14 cellular contexts compared by ENCODE assay signal in genomic region chr11:68076371-68077042, GRCh38. TPM values are rescaled to one million over a fixed set of nuclear protein-coding genes. Genes with fewer than 3 reads are reported as not detected.
A peak's percentile ranks its signal among the peaks of the same experiment; 100 is the strongest.
DNase-seq lines count a peak whose midpoint lies in the region; ATAC-seq and TF ChIP-seq lines count a peak whose summit lies in the region.
"Had no signal": no experiment of that assay in that cellular context is flagged by ENCODE, and none has a peak within 500 bp of the region (broad histone marks: within the 10 kb centered on the region; RNA-seq: fewer than 3 reads in every experiment).

No MANE protein-coding gene starts in this region.

- TF ChIP-seq CTCF in GM12874 (IDR thresholded peaks at IDR 0.05; ENCODE audit: insufficient read depth, low read depth, low read length) (peak; percentile 29; the same call in 1 of the 2 replicates), OCI-LY7 (conservative IDR thresholded peaks at IDR 0.05; ENCODE audit: low read length) (peak; percentile 64), fibroblast of the aortic adventitia (IDR thresholded peaks at IDR 0.05; ENCODE audit: insufficient read depth, low read length) (peak; percentile 11), osteocyte (IDR thresholded peaks at IDR 0.05) (no peak), MCF 10A (IDR thresholded peaks at IDR 0.05; ENCODE audit: unreplicated experiment) (no peak)

- POLR2A ChIA-PET in OCI-LY7 (lab: Charles Lee), result interaction anchor here (1.2 kb wide), 1 partner anchor 26 kb away, joined by 4 read pairs; no protein-coding TSS in a partner anchor
- POLR2A ChIA-PET in MCF 10A (lab: Yijun Ruan, JAX), result no interaction called here

- H2AFZ ChIP-seq in OCI-LY7 (ENCODE audit: low read length), result no peak overlapping the region

- H3K4me1 Mint-ChIP-seq in osteocyte (ENCODE audit: unreplicated experiment) (no peaks in the 10 kb centered on the region), MCF 10A (ENCODE audit: insufficient read depth, unreplicated experiment) (peaks cover 1% of the 10 kb centered on the region)
- no peaks in the 10 kb centered on the region for H3K4me1 Mint-ChIP-seq in activated T-cell treated with anti-CD3 and anti-CD28 coated beads, Interleukin-2, amount 50 U/mL, for 72 hours (ENCODE audit: low read depth)
- H3K4me1 Mint-ChIP-seq: activated CD4-positive, alpha-beta T cell treated with anti-CD3 and anti-CD28 coated beads, Interleukin-2, amount 10 ng/mL, durations not matched to agents 7 days and 5 days; brain had no signal

- CTCF ChIA-PET in OCI-LY7 (lab: Charles Lee; ENCODE audit: unreplicated experiment) (no interaction called here), MCF 10A (lab: Yijun Ruan, JAX) (no interaction called here)

- H3K27me3 Mint-ChIP-seq in osteocyte (ENCODE audit: unreplicated experiment), result no peaks in the 10 kb centered on the region
- H3K27me3 Mint-ChIP-seq in MCF 10A (ENCODE audit: insufficient read depth, unreplicated experiment), result no peaks in the 10 kb centered on the region
- H3K27me3 Mint-ChIP-seq in activated T-cell treated with anti-CD3 and anti-CD28 coated beads, Interleukin-2, amount 50 U/mL, for 72 hours (ENCODE audit: low read depth), result no peaks in the 10 kb centered on the region
- H3K27me3 Mint-ChIP-seq: activated CD4-positive, alpha-beta T cell treated with anti-CD3 and anti-CD28 coated beads, Interleukin-2, amount 10 ng/mL, durations not matched to agents 7 days and 5 days; brain; IgD-negative memory B cell had no signal

- H3K36me3 ChIP-seq in OCI-LY7 (ENCODE audit: insufficient read depth, low read length), result peaks cover 35% of the 10 kb centered on the region

- H3K27ac Mint-ChIP-seq in osteocyte (ENCODE audit: unreplicated experiment) (no peak overlapping the region), MCF 10A (ENCODE audit: low read depth, unreplicated experiment) (no peak overlapping the region)
- H3K27ac Mint-ChIP-seq in activated T-cell treated with anti-CD3 and anti-CD28 coated beads, Interleukin-2, amount 50 U/mL, for 72 hours, result no peak overlapping the region
- H3K27ac Mint-ChIP-seq: activated CD4-positive, alpha-beta T cell treated with anti-CD3 and anti-CD28 coated beads, Interleukin-2, amount 10 ng/mL, durations not matched to agents 7 days and 5 days; brain had no signal

- H3K4me2 ChIP-seq in OCI-LY7 (ENCODE audit: low read length), result no peak overlapping the region

- BruUV-seq in OCI-LY7 (replicated peaks; lab: Mats Ljungman, UMichigan) (no TSS peak), MCF 10A (replicated peaks; lab: Mats Ljungman, UMichigan) (no TSS peak)

- H4K20me1 ChIP-seq in OCI-LY7 (ENCODE audit: insufficient read depth, low read length), result no peaks in the 10 kb centered on the region

- intact Hi-C loops in OCI-LY7 (cut with micrococcal nuclease; ENCODE audit: unreplicated experiment), result loop anchor here (5.0 kb wide), 1 partner anchor 131 kb away; no protein-coding TSS in a partner anchor
- intact Hi-C loops in MCF 10A (cut with micrococcal nuclease), result no loop called here

- no peaks in the 10 kb centered on the region for H3K79me2 ChIP-seq in OCI-LY7 (ENCODE audit: insufficient read depth, low read depth, low read length)

- peak; percentile 20 for DNase-seq in OCI-LY7 (ENCODE audit: low spot score)
- DNase-seq in fibroblast of the aortic adventitia (ENCODE audit: low read depth), result no peak
- DNase-seq in osteocyte (ENCODE audit: extremely low spot score, unreplicated experiment), result peak; percentile 34
- no peak for DNase-seq in MCF 10A (ENCODE audit: unreplicated experiment)
- DNase-seq in activated T-cell treated with anti-CD3 and anti-CD28 coated beads, Interleukin-2, amount 50 U/mL, for 72 hours, result no peak
- DNase-seq: activated CD4-positive, alpha-beta T cell treated with anti-CD3 and anti-CD28 coated beads, Interleukin-2, amount 10 ng/mL, durations not matched to agents 7 days and 5 days; activated gamma-delta T cell; NCI-H1436 treated with DMSO at 0.1 percent for 48 hours had no signal

- H3K36me3 Mint-ChIP-seq in osteocyte (ENCODE audit: unreplicated experiment) (peaks cover 34% of the 10 kb centered on the region), MCF 10A (ENCODE audit: insufficient read depth, unreplicated experiment) (no peaks in the 10 kb centered on the region)
- no peaks in the 10 kb centered on the region for H3K36me3 Mint-ChIP-seq in activated T-cell treated with anti-CD3 and anti-CD28 coated beads, Interleukin-2, amount 50 U/mL, for 72 hours (ENCODE audit: insufficient read depth in 2 of 2)

- H3K4me1 ChIP-seq in OCI-LY7 (ENCODE audit: insufficient read depth, low read length, poor library complexity, severe bottlenecking), result no peaks in the 10 kb centered on the region

- no peaks in the 10 kb centered on the region for H3K9me3 ChIP-seq in OCI-LY7 (ENCODE audit: low read length)
- H3K9me3 ChIP-seq: suprapubic skin had no signal

- H3K27ac ChIP-seq in OCI-LY7 (ENCODE audit: low read depth, low read length, poor library complexity, severe bottlenecking), result no peak overlapping the region
- H3K27ac ChIP-seq: SK-N-MC, suprapubic skin had no signal

- no peaks in the 10 kb centered on the region for H3K9me3 Mint-ChIP-seq in osteocyte (ENCODE audit: unreplicated experiment)
- H3K9me3 Mint-ChIP-seq in MCF 10A (ENCODE audit: unreplicated experiment), result no peaks in the 10 kb centered on the region
- no peaks in the 10 kb centered on the region for H3K9me3 Mint-ChIP-seq in activated T-cell treated with anti-CD3 and anti-CD28 coated beads, Interleukin-2, amount 50 U/mL, for 72 hours
- H3K9me3 Mint-ChIP-seq: activated CD4-positive, alpha-beta T cell treated with anti-CD3 and anti-CD28 coated beads, Interleukin-2, amount 10 ng/mL, durations not matched to agents 7 days and 5 days; brain; IgD-negative memory B cell had no signal

- no peak overlapping the region for H3K4me3 ChIP-seq in OCI-LY7 (ENCODE audit: low read depth, low read length, poor library complexity, severe bottlenecking)
- no peak overlapping the region for H3K4me3 ChIP-seq in fibroblast of the aortic adventitia (ENCODE audit: low read depth, low read length)
- H3K4me3 ChIP-seq: SK-N-MC, suprapubic skin had no signal

- ATAC-seq in HG02763 (IDR thresholded peaks at IDR 0.05; ENCODE audit: unreplicated experiment), result no peak
- ATAC-seq in activated T-cell treated with anti-CD3 and anti-CD28 coated beads, Interleukin-2, amount 50 U/mL, for 72 hours (replicated peaks in 1 of 2), result no peak

- H3K4me3 Mint-ChIP-seq in osteocyte (ENCODE audit: unreplicated experiment), result no peak overlapping the region
- no peak overlapping the region for H3K4me3 Mint-ChIP-seq in MCF 10A (ENCODE audit: unreplicated experiment)
- no peak overlapping the region for H3K4me3 Mint-ChIP-seq in activated T-cell treated with anti-CD3 and anti-CD28 coated beads, Interleukin-2, amount 50 U/mL, for 72 hours
- H3K4me3 Mint-ChIP-seq: activated CD4-positive, alpha-beta T cell treated with anti-CD3 and anti-CD28 coated beads, Interleukin-2, amount 10 ng/mL, durations not matched to agents 7 days and 5 days; brain had no signal

- no peaks in the 10 kb centered on the region for H3K9me2 ChIP-seq in OCI-LY7 (ENCODE audit: insufficient read depth, low read length)

RNA-seq across cellular contexts. Expression of gene TCIRG1, which starts 37.7 kb away (rescaled TPM):
- 148 and 199 TPM in 2 replicates for total RNA-seq in OCI-LY7 (2014; rRNA removed; shearing (Covaris generic))
- total RNA-seq in OCI-LY7 (2022) (201 and 204 TPM in 2 replicates), fibroblast of the aortic adventitia (ENCODE audit: low replicate concordance) (75.1 and 76.0 TPM in 2 replicates), osteocyte (53.0 and 54.2 TPM in 2 replicates), MCF 10A (2022) (10.7 and 12.3 TPM in 2 replicates)
- 100 to 1,000 TPM; 141 to 146 TPM for total RNA-seq in activated T-cell treated with anti-CD3 and anti-CD28 coated beads, Interleukin-2, amount 50 U/mL, for 72 hours

RNA-seq across cellular contexts. Expression of gene CHKA, which starts 44.7 kb away (rescaled TPM):
- total RNA-seq in OCI-LY7 (2014; rRNA removed; shearing (Covaris generic)), result 36.1 and 38.9 TPM in 2 replicates
- total RNA-seq in OCI-LY7 (2022), result 44.4 and 47.2 TPM in 2 replicates
- total RNA-seq in fibroblast of the aortic adventitia (ENCODE audit: low replicate concordance), result 5.2 and 8.3 TPM in 2 replicates
- 38.0 and 39.3 TPM in 2 replicates for total RNA-seq in osteocyte
- total RNA-seq in MCF 10A (2022), result 7.8 and 13.7 TPM in 2 replicates
- total RNA-seq in activated T-cell treated with anti-CD3 and anti-CD28 coated beads, Interleukin-2, amount 50 U/mL, for 72 hours, result 10 to 100 TPM; 11.6 to 16.7 TPM

RNA-seq across cellular contexts. Expression of gene NDUFS8, which starts 46.0 kb away (rescaled TPM):
- total RNA-seq in OCI-LY7 (2014; rRNA removed; shearing (Covaris generic)), result 152 and 173 TPM in 2 replicates
- total RNA-seq in OCI-LY7 (2022) (126 and 132 TPM in 2 replicates), fibroblast of the aortic adventitia (ENCODE audit: low replicate concordance) (56.8 and 66.1 TPM in 2 replicates), osteocyte (134 and 143 TPM in 2 replicates), MCF 10A (2022) (211 and 229 TPM in 2 replicates)
- 100 to 1,000 TPM; 128 to 129 TPM for total RNA-seq in activated T-cell treated with anti-CD3 and anti-CD28 coated beads, Interleukin-2, amount 50 U/mL, for 72 hours

Comparison
In these comparisons a context has a peak if more than half of its experiments do, and no peak if none do; other contexts are left out.
1. CTCF ChIP-seq: peak in GM12874 (single experiment), OCI-LY7 (single experiment) and fibroblast of the aortic adventitia (single experiment); none in osteocyte (single experiment) and MCF 10A (single experiment).
2. DNase-seq: peak in OCI-LY7 (single experiment) and osteocyte (single experiment); none in fibroblast of the aortic adventitia (single experiment), MCF 10A (single experiment) and activated T-cell treated with anti-CD3 and anti-CD28 coated beads, Interleukin-2, amount 50 U/mL, for 72 hours (0 of 2).